Comparison of ENCODE assay signal across 18 cellular contexts in genomic region chr21:18622383-18622782, GRCh38.
"Had no signal": no experiment of that assay in that cellular context is flagged by ENCODE, and none has a peak within 500 bp of the region (broad histone marks: within the 10 kb centered on the region; RNA-seq: fewer than 3 reads in every experiment).

No MANE protein-coding gene starts in this region.

- H3K4me3 ChIP-seq: SJSA1, SK-N-MC had no signal

- DNase-seq: KBM-7, NCI-H1092 treated with DMSO at 0.1 percent for 48 hours, NCI-H1436, NCI-H1694 treated with DMSO at 0.1 percent for 48 hours, NCI-H1930, NCI-H2081, NCI-H2107, NCI-H2227 treated with DMSO at 0.1 percent for 48 hours, NCI-H446, NCI-H510A, NCI-H524 treated with DMSO at 0.1 percent for 48 hours, NCI-H69, NCI-H774, Right ventricle myocardium superior, RPMI8226, SIG-M5 had no signal
